In genomic region chr10:84537447-84537931, GRCh38 we compare ENCODE assay signal across 9 cellular contexts.
DNase-seq lines count a peak whose midpoint lies in the region; ATAC-seq and TF ChIP-seq lines count a peak whose summit lies in the region.
"Had no signal": no experiment of that assay in that cellular context is flagged by ENCODE, and none has a peak within 500 bp of the region (broad histone marks: within the 10 kb centered on the region; RNA-seq: fewer than 3 reads in every experiment).

No MANE protein-coding gene starts in this region.

- no peaks in the 10 kb centered on the region for H3K9me3 Mint-ChIP-seq in type B pancreatic cell
- H3K9me3 Mint-ChIP-seq: T-helper 1 cell treated with Interleukin-12 subunit alpha and Interleukin-12 subunit beta and Interleukin-4 antibody, amounts not matched to agents 30 μg/mL and 1 μg/mL, for 36 hours had no signal

- peak; percentile 78 for DNase-seq in CD1c-positive myeloid dendritic cell (ENCODE audit: extremely low spot score)
- DNase-seq in NCI-H1048 (lab: John Stamatoyannopoulos, UW) = peak; percentile 43
- DNase-seq in T-helper 17 cell = no peak
- peak; percentile 66 for DNase-seq in dedifferentiated amniotic fluid mesenchymal stem cell (ENCODE audit: extremely low spot score)
- peak; percentile 68 to 77 for DNase-seq in lung microvascular endothelial cell (ENCODE audit: low read depth in 2 of 2)
- no peak for DNase-seq in type B pancreatic cell (ENCODE audit: extremely low spot score, unreplicated experiment)

- H3K27ac Mint-ChIP-seq in T-helper 17 cell (no peak overlapping the region), type B pancreatic cell (peak overlapping the region; percentile 17)
- H3K27ac Mint-ChIP-seq: T-helper 1 cell treated with Interleukin-12 subunit alpha and Interleukin-12 subunit beta and Interleukin-4 antibody, amounts not matched to agents 30 μg/mL and 1 μg/mL, for 36 hours had no signal

- H3K36me3 Mint-ChIP-seq in T-helper 17 cell (ENCODE audit: low read depth) (no peaks in the 10 kb centered on the region), type B pancreatic cell (no peaks in the 10 kb centered on the region)

- H3K9me3 ChIP-seq in T-helper 17 cell (ENCODE audit: control insufficient read depth, low read length, poor library complexity, severe bottlenecking) = no peaks in the 10 kb centered on the region

- H3K4me3 Mint-ChIP-seq in T-helper 17 cell = no peak overlapping the region
- no peak overlapping the region for H3K4me3 Mint-ChIP-seq in type B pancreatic cell
- H3K4me3 Mint-ChIP-seq: T-helper 1 cell treated with Interleukin-12 subunit alpha and Interleukin-12 subunit beta and Interleukin-4 antibody, amounts not matched to agents 30 μg/mL and 1 μg/mL, for 36 hours had no signal

- H3K27me3 Mint-ChIP-seq in T-helper 17 cell = peaks cover 37% of the 10 kb centered on the region
- peaks cover 14% of the 10 kb centered on the region for H3K27me3 Mint-ChIP-seq in type B pancreatic cell

- ATAC-seq in GM18511 (IDR thresholded peaks at IDR 0.05; ENCODE audit: unreplicated experiment) = peak; percentile 70
- ATAC-seq in HG02798 (IDR thresholded peaks at IDR 0.05; ENCODE audit: poor library complexity, unreplicated experiment) = peak; percentile 78
- ATAC-seq in T-helper 17 cell = peak; percentile 79

- peaks cover 8% of the 10 kb centered on the region for H3K4me1 Mint-ChIP-seq in T-helper 17 cell
- peaks cover 20% of the 10 kb centered on the region for H3K4me1 Mint-ChIP-seq in type B pancreatic cell (ENCODE audit: unreplicated experiment)

- TF ChIP-seq CTCF in type B pancreatic cell (conservative IDR thresholded peaks at IDR 0.05) = peak; percentile 91

Comparison
In these comparisons a context has a peak if more than half of its experiments do, and no peak if none do; other contexts are left out.
1. DNase-seq: peak in CD1c-positive myeloid dendritic cell (single experiment), NCI-H1048 (single experiment), dedifferentiated amniotic fluid mesenchymal stem cell (single experiment) and lung microvascular endothelial cell (2 of 2); none in T-helper 17 cell (0 of 3) and type B pancreatic cell (single experiment).
2. Peak in every context shown above with its lines, with median percentiles within 50 percentile points of each other: ATAC-seq.